In genomic region chr4:57074753-57075152, GRCh38 we compare ENCODE assay signal across 15 cellular contexts. TPM values are rescaled to one million over a fixed set of nuclear protein-coding genes. Genes with fewer than 3 reads are reported as not detected.
DNase-seq lines count a peak whose midpoint lies in the region; ATAC-seq, FAIRE-seq and TF ChIP-seq lines count a peak whose summit lies in the region.
"Had no signal": no experiment of that assay in that cellular context is flagged by ENCODE, and none has a peak within 500 bp of the region (broad histone marks: within the 10 kb centered on the region; RNA-seq: fewer than 3 reads in every experiment).

No MANE protein-coding gene starts in this region.

- no peak for TF ChIP-seq POLR2A in breast epithelium (IDR thresholded peaks at IDR 0.05)

- H3K4me1 Mint-ChIP-seq in MCF 10A (ENCODE audit: insufficient read depth, unreplicated experiment) = peaks cover 51% of the 10 kb centered on the region
- H3K4me1 Mint-ChIP-seq in activated T-helper 17 cell treated with anti-CD3 and anti-CD28 coated beads, Interleukin-2, amount 50 U/mL, for 72 hours = no peaks in the 10 kb centered on the region
- H3K4me1 Mint-ChIP-seq: stimulated activated memory B cell treated with anti-CD40 and anti-IgM and Interleukin-4, amounts not matched to agents 10 μg/mL and 1 μg/mL and 100 μg/mL, for 72 hours had no signal

- peak overlapping the region; percentile 15 for H3K4me3 Mint-ChIP-seq in MCF 10A (ENCODE audit: unreplicated experiment)
- H3K4me3 Mint-ChIP-seq in activated T-helper 17 cell treated with anti-CD3 and anti-CD28 coated beads, Interleukin-2, amount 50 U/mL, for 72 hours = no peak overlapping the region
- H3K4me3 Mint-ChIP-seq: stimulated activated memory B cell treated with anti-CD40 and anti-IgM and Interleukin-4, amounts not matched to agents 10 μg/mL and 1 μg/mL and 100 μg/mL, for 72 hours had no signal

- H3K4me3 ChIP-seq in breast epithelium = no peak overlapping the region

- no peaks in the 10 kb centered on the region for H3K4me1 ChIP-seq in breast epithelium

- H3K27ac Mint-ChIP-seq in MCF 10A (ENCODE audit: low read depth, unreplicated experiment) = peak overlapping the region; percentile 95
- no peak overlapping the region for H3K27ac Mint-ChIP-seq in activated T-helper 17 cell treated with anti-CD3 and anti-CD28 coated beads, Interleukin-2, amount 50 U/mL, for 72 hours
- H3K27ac Mint-ChIP-seq: stimulated activated memory B cell treated with anti-CD40 and anti-IgM and Interleukin-4, amounts not matched to agents 10 μg/mL and 1 μg/mL and 100 μg/mL, for 72 hours had no signal

- H3K9me3 ChIP-seq in breast epithelium = no peaks in the 10 kb centered on the region

- CTCF ChIA-PET in MCF 10A (lab: Yijun Ruan, JAX) = interaction anchor here (0.6 to 2.6 kb wide), 9 partner anchors 10 to 214 kb away, joined by 3 to 11 read pairs (median 4); no protein-coding TSS in a partner anchor

- intact Hi-C loops in MCF 10A (cut with micrococcal nuclease) = no loop called here
- intact Hi-C loops in breast epithelium (cut with DNase I; ENCODE audit: low total_unique reads) = no loop called here

- H3K27me3 Mint-ChIP-seq in MCF 10A (ENCODE audit: insufficient read depth, unreplicated experiment) = no peaks in the 10 kb centered on the region
- peaks cover 26% of the 10 kb centered on the region for H3K27me3 Mint-ChIP-seq in activated T-helper 17 cell treated with anti-CD3 and anti-CD28 coated beads, Interleukin-2, amount 50 U/mL, for 72 hours

- TF ChIP-seq CTCF in MCF 10A (IDR thresholded peaks at IDR 0.05; ENCODE audit: unreplicated experiment) = no peak
- no peak for TF ChIP-seq CTCF in breast epithelium (IDR thresholded peaks at IDR 0.05)

- no peak for FAIRE-seq in urothelium cell line (lab: Jason Lieb, UNC)

- no peaks in the 10 kb centered on the region for H3K36me3 ChIP-seq in breast epithelium

- no TSS peak for BruUV-seq in MCF 10A (replicated peaks; lab: Mats Ljungman, UMichigan)

- H3K27ac ChIP-seq in breast epithelium = peak overlapping the region in 1 of 2 donors; percentile 7

- no peaks in the 10 kb centered on the region for H3K36me3 Mint-ChIP-seq in MCF 10A (ENCODE audit: insufficient read depth, unreplicated experiment)
- no peaks in the 10 kb centered on the region for H3K36me3 Mint-ChIP-seq in activated T-helper 17 cell treated with anti-CD3 and anti-CD28 coated beads, Interleukin-2, amount 50 U/mL, for 72 hours (ENCODE audit: low read depth)
- H3K36me3 Mint-ChIP-seq: stimulated activated memory B cell treated with anti-CD40 and anti-IgM and Interleukin-4, amounts not matched to agents 10 μg/mL and 1 μg/mL and 100 μg/mL, for 72 hours had no signal

- POLR2A ChIA-PET in MCF 10A (lab: Yijun Ruan, JAX) = interaction anchor here (1.0 to 2.0 kb wide), 9 partner anchors 8 to 96 kb away, joined by 3 to 10 read pairs (median 4); partner anchors contain the start of gene POLR2B

- ATAC-seq in activated T-helper 17 cell treated with anti-CD3 and anti-CD28 coated beads, Interleukin-2, amount 50 U/mL, for 72 hours (replicated peaks) = no peak
- no peak for ATAC-seq in GM21381 (IDR thresholded peaks at IDR 0.05; ENCODE audit: unreplicated experiment)
- ATAC-seq: stimulated activated memory B cell treated with anti-CD40 and anti-IgM and Interleukin-4, amounts not matched to agents 10 μg/mL and 1 μg/mL and 100 μg/mL, for 72 hours had no signal

- H3K9me3 Mint-ChIP-seq in MCF 10A (ENCODE audit: unreplicated experiment) = no peaks in the 10 kb centered on the region
- no peaks in the 10 kb centered on the region for H3K9me3 Mint-ChIP-seq in activated T-helper 17 cell treated with anti-CD3 and anti-CD28 coated beads, Interleukin-2, amount 50 U/mL, for 72 hours
- H3K9me3 Mint-ChIP-seq: stimulated activated memory B cell treated with anti-CD40 and anti-IgM and Interleukin-4, amounts not matched to agents 10 μg/mL and 1 μg/mL and 100 μg/mL, for 72 hours had no signal

- DNase-seq in MCF 10A (ENCODE audit: unreplicated experiment) = peak; percentile 89
- no peak for DNase-seq in breast epithelium (ENCODE audit: low spot score in 2 of 2)
- DNase-seq in astrocyte of the hippocampus (ENCODE audit: low read depth, low spot score) = peak; percentile 63
- peak; percentile 84 for DNase-seq in iris pigment epithelial cell (ENCODE audit: low read depth)
- peak; percentile 39 for DNase-seq in urothelium cell line (ENCODE audit: low spot score)
- DNase-seq in inferior parietal cortex (ENCODE audit: extremely low spot score) = no peak
- DNase-seq: 8988T; anterior cingulate cortex; head of caudate nucleus; NCI-H524; stimulated activated CD4-positive, alpha-beta T cell treated with anti-CD3 and anti-CD28 coated beads, Interleukin-12 subunit alpha, Interleukin-12 subunit beta, amount 100 ng/mL, for 4 hours had no signal

- no peaks in the 10 kb centered on the region for H3K27me3 ChIP-seq in breast epithelium

RNA-seq across cellular contexts. Expression of gene IGFBP7, which starts 35.4 kb away (rescaled TPM):
- 55.2 and 61.9 TPM in 2 replicates for total RNA-seq in MCF 10A (2022)
- total RNA-seq in breast epithelium = 100 to 1,000 TPM; 205 to 769 (median 622) TPM
- not detected for total RNA-seq in activated T-helper 17 cell treated with anti-CD3 and anti-CD28 coated beads, Interleukin-2, amount 50 U/mL, for 72 hours
- total RNA-seq: activated CD8-positive, alpha-beta memory T cell treated with anti-CD3 and anti-CD28 coated beads for 36 hours had no signal

Comparison
In these comparisons a context has a peak if more than half of its experiments do, and no peak if none do; other contexts are left out.
1. DNase-seq: peak in MCF 10A (single experiment), astrocyte of the hippocampus (single experiment), iris pigment epithelial cell (single experiment) and urothelium cell line (single experiment); none in breast epithelium (0 of 2) and inferior parietal cortex (single experiment).
2. RNA of gene IGFBP7, which starts 35.4 kb away (total RNA-seq): 205 to 769 TPM in breast epithelium and 55.2 to 61.9 TPM in MCF 10A; not detected in activated T-helper 17 cell treated with anti-CD3 and anti-CD28 coated beads, Interleukin-2, amount 50 U/mL, for 72 hours; every median in the first group is over 10 times any median in the second.